22 cellular contexts compared by ENCODE assay signal in the genomic region with DNA sequence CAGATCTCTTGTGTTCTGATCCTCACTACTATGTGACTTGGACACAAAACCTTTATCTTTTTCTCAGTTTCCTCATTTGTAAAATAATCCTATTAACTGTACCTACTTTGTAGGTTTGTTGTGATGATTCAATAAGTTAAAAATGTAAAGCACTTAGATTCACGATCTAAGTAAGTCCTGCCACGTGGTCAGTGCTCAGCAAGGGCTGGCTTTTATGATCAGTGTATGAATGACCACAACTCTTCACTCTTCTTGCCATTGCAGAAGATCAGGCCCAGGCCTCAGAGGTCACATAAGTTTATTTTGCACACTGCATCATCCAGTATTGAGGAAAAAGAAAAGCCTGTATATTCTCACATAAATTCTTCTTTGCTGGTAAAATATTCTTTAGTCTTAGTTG.
A peak's percentile ranks its signal among the peaks of the same experiment; 100 is the strongest.
DNase-seq lines count a peak whose midpoint lies in the region; ATAC-seq, FAIRE-seq and TF ChIP-seq lines count a peak whose summit lies in the region.
"Had no signal": no experiment of that assay in that cellular context is flagged by ENCODE, and none has a peak within 500 bp of the region (broad histone marks: within the 10 kb centered on the region; RNA-seq: fewer than 3 reads in every experiment).

No MANE protein-coding gene starts in this region.

- no peak overlapping the region for H2BK15ac ChIP-seq in mesendoderm (replicated peaks; ENCODE audit: low read depth)

- TF ChIP-seq CTCF in astrocyte of the spinal cord (IDR thresholded peaks at IDR 0.05; ENCODE audit: low read depth, low read length) (no peak), smooth muscle cell (IDR thresholded peaks at IDR 0.05; ENCODE audit: borderline replicate concordance, insufficient read depth, poor library complexity, severe bottlenecking) (no peak)

- DNase-seq in COLO829 (ENCODE audit: low spot score) (peak; percentile 12), HTR-8/SVneo (ENCODE audit: insufficient read length, low spot score) (peak; percentile 11), astrocyte of the spinal cord (ENCODE audit: low read depth, low spot score) (peak; percentile 48), mesendoderm (no peak), smooth muscle cell (lab: John Stamatoyannopoulos, UW; ENCODE audit: unreplicated experiment) (no peak), KBM-7 (no peak), NCI-H1417 (lab: John Stamatoyannopoulos, UW) (no peak)
- DNase-seq: activated CD4-positive, alpha-beta memory T cell treated with anti-CD3 and anti-CD28 coated beads, Interleukin-2, amount 10 ng/mL, durations not matched to agents 7 days and 5 days; activated CD4-positive, CD25-positive, alpha-beta regulatory T cell treated with anti-CD3 and anti-CD28 coated beads, Interleukin-2, amount 50 U/mL, for 72 hours; activated naive CD8-positive, alpha-beta T cell treated with anti-CD3 and anti-CD28 coated beads for 36 hours; COR-L47; DMS79; effector memory CD4-positive, alpha-beta T cell; esophagus squamous epithelium; NCI-H2171; NCI-H524 treated with DMSO at 0.1 percent for 48 hours had no signal

- H3K4me1 ChIP-seq in mesendoderm (ENCODE audit: control insufficient read depth, low read depth, low read length) (no peaks in the 10 kb centered on the region), smooth muscle cell (ENCODE audit: low read depth) (no peaks in the 10 kb centered on the region)
- H3K4me1 ChIP-seq: BLaER1, esophagus squamous epithelium, HAP-1 had no signal

- no peak overlapping the region for H4K8ac ChIP-seq in mesendoderm (ENCODE audit: low read depth, low read length)

- no peak overlapping the region for H4K5ac ChIP-seq in mesendoderm (ENCODE audit: low read length)

- no peaks in the 10 kb centered on the region for H3K36me3 ChIP-seq in mesendoderm (ENCODE audit: control insufficient read depth, insufficient read depth, low read length)
- no peaks in the 10 kb centered on the region for H3K36me3 ChIP-seq in smooth muscle cell (ENCODE audit: low read depth)
- H3K36me3 ChIP-seq: BLaER1, esophagus squamous epithelium, HAP-1 had no signal

- no peak overlapping the region for H2BK5ac ChIP-seq in mesendoderm (ENCODE audit: low read length)

- FAIRE-seq in HTR-8/SVneo (lab: Jason Lieb, UNC) = no peak
- FAIRE-seq: GM12878, K562 had no signal

- no peak overlapping the region for H2AK5ac ChIP-seq in mesendoderm (ENCODE audit: low read length)

- H3K4me3 ChIP-seq in astrocyte of the spinal cord (ENCODE audit: low read depth, low read length) (no peak overlapping the region), mesendoderm (ENCODE audit: low read length) (no peak overlapping the region), smooth muscle cell (no peak overlapping the region)
- H3K4me3 ChIP-seq: BLaER1, esophagus squamous epithelium, GM12878, HAP-1, K562, lung had no signal

- H3K9me3 ChIP-seq in smooth muscle cell (replicated peaks; ENCODE audit: low read depth) = no peaks in the 10 kb centered on the region
- H3K9me3 ChIP-seq: BLaER1, esophagus squamous epithelium, HAP-1 had no signal

- H3K79me1 ChIP-seq in mesendoderm (ENCODE audit: low read length) = no peaks in the 10 kb centered on the region

- H4K20me1 ChIP-seq in smooth muscle cell (ENCODE audit: low read depth) = no peaks in the 10 kb centered on the region
- H4K20me1 ChIP-seq: BLaER1 had no signal

- H3K9ac ChIP-seq in mesendoderm (ENCODE audit: low read length) (no peak overlapping the region), smooth muscle cell (ENCODE audit: low read depth) (no peak overlapping the region)
- H3K9ac ChIP-seq: BLaER1 had no signal

- no peaks in the 10 kb centered on the region for H3F3A ChIP-seq in smooth muscle cell (ENCODE audit: low read depth)

- H3K4me2 ChIP-seq in mesendoderm (ENCODE audit: low read length) (no peak overlapping the region), smooth muscle cell (no peak overlapping the region)
- H3K4me2 ChIP-seq: BLaER1 had no signal

- H3K18ac ChIP-seq in mesendoderm (ENCODE audit: low read length) = no peak overlapping the region

- H3K27me3 ChIP-seq in mesendoderm (ENCODE audit: insufficient read depth, low read length, poor library complexity) (no peaks in the 10 kb centered on the region), smooth muscle cell (ENCODE audit: low read depth) (no peaks in the 10 kb centered on the region)
- H3K27me3 ChIP-seq: BLaER1, esophagus squamous epithelium had no signal

- no peak overlapping the region for H2BK120ac ChIP-seq in mesendoderm (ENCODE audit: low read depth, low read length)

- WGBS in mesendoderm (ENCODE audit: extremely low coverage, insufficient coverage, low lambda C conversion rate) = no CpG with 5 or more reads among the region's 2 CpGs
- WGBS in smooth muscle cell (ENCODE audit: low lambda C conversion rate) = 16% methylated on average over 2 of the region's 2 CpGs

- in situ Hi-C loops in astrocyte of the spinal cord (cut with HindIII; ENCODE audit: low sequenced_read_pairs) (no loop called here), KBM-7 (cut with MboI; ENCODE audit: low pct_unique_long_range_greater_than_20kb, low sequenced_read_pairs) (no loop called here)

- H3K23ac ChIP-seq in mesendoderm (ENCODE audit: low read length) = no peak overlapping the region

- no peak overlapping the region for H3K27ac ChIP-seq in mesendoderm (ENCODE audit: low read depth, low read length)
- H3K27ac ChIP-seq in smooth muscle cell (ENCODE audit: low read depth) = no peak overlapping the region
- H3K27ac ChIP-seq: BLaER1, esophagus squamous epithelium had no signal

- no peak for ATAC-seq in HG03045 (IDR thresholded peaks at IDR 0.05; ENCODE audit: unreplicated experiment)
- ATAC-seq: GM12878, K562 had no signal

- H3K56ac ChIP-seq in mesendoderm (ENCODE audit: low read length) = no peak overlapping the region

- no peak overlapping the region for H2AFZ ChIP-seq in smooth muscle cell (ENCODE audit: low read depth)

- H3K79me2 ChIP-seq in mesendoderm (ENCODE audit: control insufficient read depth, insufficient read depth, low read length) (no peaks in the 10 kb centered on the region), smooth muscle cell (ENCODE audit: low read depth) (no peaks in the 10 kb centered on the region)

- H3K4ac ChIP-seq in mesendoderm (ENCODE audit: low read depth, low read length) = peak overlapping the region; percentile 36

Comparison
In these comparisons a context has a peak if more than half of its experiments do, and no peak if none do; other contexts are left out.
1. DNase-seq: peak in COLO829 (single experiment), HTR-8/SVneo (single experiment) and astrocyte of the spinal cord (single experiment); none in mesendoderm (single experiment), smooth muscle cell (single experiment), KBM-7 (single experiment) and NCI-H1417 (0 of 3).